In the genomic region with DNA sequence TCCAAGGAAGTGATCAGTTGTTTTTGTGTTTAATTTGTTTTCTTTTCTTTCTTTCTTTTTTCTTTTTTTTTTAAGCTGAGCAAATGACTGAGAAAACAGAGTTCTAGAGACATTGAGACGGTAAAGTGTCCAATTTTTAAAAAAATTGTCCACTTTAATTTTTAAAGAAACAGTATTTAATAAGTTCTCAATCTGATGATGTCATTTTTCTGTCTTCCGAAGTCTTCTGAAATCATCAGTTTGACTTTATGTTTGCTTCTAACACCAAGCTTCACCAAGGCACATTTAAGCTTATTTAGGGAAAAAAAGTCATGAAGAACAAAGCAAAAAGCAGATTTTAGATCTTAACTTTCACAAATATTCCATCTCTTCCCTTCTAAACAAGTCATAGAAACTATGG, we compare ENCODE assay signal across 20 cellular contexts.
DNase-seq lines count a peak whose midpoint lies in the region; ATAC-seq, FAIRE-seq and TF ChIP-seq lines count a peak whose summit lies in the region.
"Had no signal": no experiment of that assay in that cellular context is flagged by ENCODE, and none has a peak within 500 bp of the region (broad histone marks: within the 10 kb centered on the region; RNA-seq: fewer than 3 reads in every experiment).

No MANE protein-coding gene starts in this region.

- no peaks in the 10 kb centered on the region for H3K36me3 ChIP-seq in HepG2 (replicated peaks in 1 of 2; ENCODE audit: control insufficient read depth in 1 of 2, insufficient read depth in 2 of 2, low read length in 2 of 2)
- no peaks in the 10 kb centered on the region for H3K36me3 ChIP-seq in right lobe of liver
- H3K36me3 ChIP-seq in K562 (ENCODE audit: control insufficient read depth, insufficient read depth, low read length), result no peaks in the 10 kb centered on the region
- H3K36me3 ChIP-seq in gastroesophageal sphincter, result no peaks in the 10 kb centered on the region
- no peaks in the 10 kb centered on the region for H3K36me3 ChIP-seq in colonic mucosa
- H3K36me3 ChIP-seq: HAP-1 had no signal

- in situ Hi-C loops in HepG2 (cut with HindIII; ENCODE audit: extremely low pct_ligation_motif_present, low pct_unique_long_range_greater_than_20kb), result no loop called here
- in situ Hi-C loops in K562 (cut with MboI), result no loop called here

- WGBS in HepG2 (ENCODE audit: low lambda C conversion rate), result 2% methylated on average over 2 of the region's 2 CpGs
- 87% methylated on average over 2 of the region's 2 CpGs for WGBS in right lobe of liver (ENCODE audit: insufficient coverage, low coverage, low lambda C conversion rate, missing lambda C conversion rate)
- 50% methylated on average over 1 of the region's 2 CpGs for WGBS in K562 (ENCODE audit: insufficient coverage, low coverage, missing lambda C conversion rate)
- WGBS in gastroesophageal sphincter (ENCODE audit: low coverage in 1 of 2), 2 donors, result 77 to 81% methylated on average over 2 of the region's 2 CpGs

- FAIRE-seq in HepG2 (lab: Jason Lieb, UNC) (no peak), K562 (lab: Jason Lieb, UNC) (no peak), islet of Langerhans (lab: Jason Lieb, UNC) (peak; percentile 49)
- FAIRE-seq: A549, GM19239, HTR-8/SVneo had no signal

- no peak for DNase-seq in HepG2 (ENCODE audit: low spot score)
- no peak for DNase-seq in right lobe of liver
- DNase-seq in K562 (ENCODE audit: extremely low read depth in 1 of 4, low spot score in 3 of 4), result no peak
- DNase-seq in stimulated activated CD4-positive, alpha-beta T cell treated with anti-CD3 and anti-CD28 coated beads, Interleukin-2, amount 100 ng/mL, for 24 hours, result no peak
- DNase-seq in colonic mucosa, result no peak
- DNase-seq: AML-193; Calu3; CD8-positive, alpha-beta T cell; DMS79 treated with DMSO at 0.1 percent for 48 hours; GF-D8; GM23248 had no signal

- TF ChIP-seq RAD21 in HepG2 (CRISPR knock-in tag; IDR thresholded peaks at IDR 0.05), result no peak
- no peak for TF ChIP-seq RAD21 in K562 (CRISPR knock-in tag; conservative IDR thresholded peaks at IDR 0.05 in 1 of 2, IDR thresholded peaks at IDR 0.05 in 1 of 2)

- POLR2A ChIA-PET in HepG2 (lab: Yijun Ruan, JAX) (no interaction called here), K562 (lab: Yijun Ruan, JAX) (interaction anchor here (0.6 kb wide), 1 partner anchor 791 kb away, joined by 3 read pairs; no protein-coding TSS in a partner anchor)

- H4K20me1 ChIP-seq in HepG2 (ENCODE audit: insufficient read depth, low read length) (no peaks in the 10 kb centered on the region), K562 (replicated peaks; ENCODE audit: control insufficient read depth, insufficient read depth, low read length) (no peaks in the 10 kb centered on the region)

- H3K4me1 ChIP-seq in HepG2 (ENCODE audit: insufficient read depth, low read length) (no peaks in the 10 kb centered on the region), right lobe of liver (no peaks in the 10 kb centered on the region), K562 (replicated peaks in 1 of 2; ENCODE audit: control insufficient read depth in 2 of 2, insufficient read depth in 2 of 2, low read length in 2 of 2) (no peaks in the 10 kb centered on the region), gastroesophageal sphincter (peaks cover 0 to 9% (median 0%) of the 10 kb centered on the region in 3 donors), colonic mucosa (no peaks in the 10 kb centered on the region)
- H3K4me1 ChIP-seq: A549, HAP-1 had no signal

- TF ChIP-seq EP300 in HepG2 (IDR thresholded peaks at IDR 0.05; ENCODE audit: low read depth in 2 of 2, low read length in 2 of 2), result no peak
- no peak for TF ChIP-seq EP300 in HepG2 (CRISPR knock-in tag; IDR thresholded peaks at IDR 0.05; ENCODE audit: borderline replicate concordance)
- no peak for TF ChIP-seq EP300 in K562 (IDR thresholded peaks at IDR 0.05; ENCODE audit: low read length)
- no peak for TF ChIP-seq EP300 in gastroesophageal sphincter (IDR thresholded peaks at IDR 0.05)

- no TSS peak for BruUV-seq in HepG2 (replicated peaks; lab: Mats Ljungman, UMichigan)
- BruUV-seq in K562 (replicated peaks; lab: Mats Ljungman, UMichigan), result no TSS peak

- intact Hi-C loops in HepG2 (cut with micrococcal nuclease; ENCODE audit: unreplicated experiment) (no loop called here), right lobe of liver (cut with DNase I) (no loop called here), K562 (cut with micrococcal nuclease) (no loop called here), colonic mucosa (cut with DNase I) (no loop called here)

- H3K9ac ChIP-seq in HepG2 (ENCODE audit: insufficient read depth, low read depth, low read length) (no peak overlapping the region), K562 (ENCODE audit: insufficient read depth in 1 of 2, low read depth in 2 of 2, low read length in 2 of 2) (no peak overlapping the region), colonic mucosa (ENCODE audit: low read depth in 2 of 2, low read length in 2 of 2) (no peak overlapping the region)
- H3K9ac ChIP-seq: GM23248 had no signal

- H3K9me1 ChIP-seq in K562 (ENCODE audit: control insufficient read depth, insufficient read depth, low read length), result no peaks in the 10 kb centered on the region

- TF ChIP-seq CTCF in HepG2 (CRISPR knock-in tag; IDR thresholded peaks at IDR 0.05) (no peak), right lobe of liver (IDR thresholded peaks at IDR 0.05) (no peak), K562 (IDR thresholded peaks at IDR 0.05 in 2 of 3, conservative IDR thresholded peaks at IDR 0.05 in 1 of 3; ENCODE audit: insufficient read depth in 2 of 3, low read depth in 1 of 3, low read length in 3 of 3) (no peak), gastroesophageal sphincter (IDR thresholded peaks at IDR 0.05) (no peak), colonic mucosa (IDR thresholded peaks at IDR 0.05) (no peak)

- H3K27ac ChIP-seq in HepG2 (ENCODE audit: extremely low read length, insufficient read depth, low read length) (no peak overlapping the region), right lobe of liver (no peak overlapping the region), K562 (ENCODE audit: extremely low read depth, low read depth, low read length) (no peak overlapping the region), gastroesophageal sphincter (no peak overlapping the region), colonic mucosa (no peak overlapping the region)
- H3K27ac ChIP-seq: 22Rv1, A549, C4-2B, GM23248 had no signal

- no peak for ATAC-seq in HepG2
- no peak for ATAC-seq in right lobe of liver
- no peak for ATAC-seq in K562
- ATAC-seq in HG03565 (IDR thresholded peaks at IDR 0.05; ENCODE audit: unreplicated experiment), result no peak
- no peak for ATAC-seq in gastroesophageal sphincter
- ATAC-seq: A549; CD8-positive, alpha-beta T cell had no signal

- no peak overlapping the region for H3K4me2 ChIP-seq in HepG2 (ENCODE audit: low read depth, low read length)
- no peak overlapping the region for H3K4me2 ChIP-seq in K562 (ENCODE audit: insufficient read depth, low read length)
- H3K4me2 ChIP-seq: A549 had no signal

- peaks cover 2 to 11% of the 10 kb centered on the region in 2 experiments; a peak in 1 of 5 replicates for H3K27me3 ChIP-seq in HepG2 (ENCODE audit: control insufficient read depth in 1 of 2, insufficient read depth in 2 of 2, low read length in 2 of 2)
- H3K27me3 ChIP-seq in right lobe of liver, result no peaks in the 10 kb centered on the region
- H3K27me3 ChIP-seq in K562 (ENCODE audit: control insufficient read depth in 2 of 2, insufficient read depth in 2 of 2, low read length in 2 of 2), result no peaks in the 10 kb centered on the region
- no peaks in the 10 kb centered on the region for H3K27me3 ChIP-seq in gastroesophageal sphincter
- no peaks in the 10 kb centered on the region for H3K27me3 ChIP-seq in colonic mucosa

- H3K4me3 ChIP-seq in HepG2 (replicated peaks in 1 of 3; ENCODE audit: insufficient read depth in 1 of 3, low read depth in 2 of 3, low read length in 3 of 3), result no peak overlapping the region
- no peak overlapping the region for H3K4me3 ChIP-seq in right lobe of liver
- H3K4me3 ChIP-seq in K562, result no peak overlapping the region
- no peak overlapping the region for H3K4me3 ChIP-seq in gastroesophageal sphincter
- H3K4me3 ChIP-seq in colonic mucosa, result no peak overlapping the region
- H3K4me3 ChIP-seq: A549, GM23248, HAP-1 had no signal

- H3K79me2 ChIP-seq in HepG2 (ENCODE audit: insufficient read depth, low read length) (no peaks in the 10 kb centered on the region), K562 (ENCODE audit: control insufficient read depth, insufficient read depth, low read length) (no peaks in the 10 kb centered on the region)

- H3K9me3 ChIP-seq in HepG2 (ENCODE audit: low read length) (no peaks in the 10 kb centered on the region), right lobe of liver (no peaks in the 10 kb centered on the region), K562 (replicated peaks; ENCODE audit: control insufficient read depth, insufficient read depth, low read depth, low read length) (peaks cover 2% of the 10 kb centered on the region), gastroesophageal sphincter (no peaks in the 10 kb centered on the region), colonic mucosa (no peaks in the 10 kb centered on the region)
- H3K9me3 ChIP-seq: A549, HAP-1 had no signal

- CTCF ChIA-PET in HepG2 (lab: Yijun Ruan, JAX; ENCODE audit: low intra/inter-chr PET ratio, low total read pairs), result no interaction called here
- CTCF ChIA-PET in K562 (lab: Yijun Ruan, JAX; ENCODE audit: low intra/inter-chr PET ratio), result no interaction called here

- H2AFZ ChIP-seq in HepG2 (ENCODE audit: low read length), result no peak overlapping the region
- H2AFZ ChIP-seq in K562 (ENCODE audit: low read depth, low read length), result peak overlapping the region; percentile 77
- H2AFZ ChIP-seq: GM23248 had no signal

- TF ChIP-seq POLR2A in HepG2 (IDR thresholded peaks at IDR 0.05; ENCODE audit: insufficient read depth in 1 of 2, low read depth in 2 of 2, low read length in 2 of 2), result no peak
- no peak for TF ChIP-seq POLR2A in right lobe of liver (IDR thresholded peaks at IDR 0.05)
- TF ChIP-seq POLR2A in K562 (conservative IDR thresholded peaks at IDR 0.05), result no peak
- no peak for TF ChIP-seq POLR2A in gastroesophageal sphincter (IDR thresholded peaks at IDR 0.05)

TF ChIP-seq in HepG2, 621 proteins besides CTCF, POLR2A, EP300 and RAD21 (continues in another document):
- TF ChIP-seq ATF7 (IDR thresholded peaks at IDR 0.05) (peak; percentile 80), ATF7 (CRISPR knock-in tag; IDR thresholded peaks at IDR 0.05) (no peak)

TF ChIP-seq in K562, 482 proteins besides CTCF, POLR2A, EP300 and RAD21:
- TF ChIP-seq, protein P1, sequence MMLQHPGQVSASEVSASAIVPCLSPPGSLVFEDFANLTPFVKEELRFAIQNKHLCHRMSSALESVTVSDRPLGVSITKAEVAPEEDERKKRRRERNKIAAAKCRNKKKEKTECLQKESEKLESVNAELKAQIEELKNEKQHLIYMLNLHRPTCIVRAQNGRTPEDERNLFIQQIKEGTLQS (IDR thresholded peaks at IDR 0.05), result peak; percentile 35; the same call in 1 of the 2 replicates
- TF ChIP-seq, protein P1 (CRISPR knock-in tag; conservative IDR thresholded peaks at IDR 0.05), result no peak
- TF ChIP-seq RB1 (IDR thresholded peaks at IDR 0.05; ENCODE audit: low read depth), result no peak
